9 cellular contexts compared by ENCODE assay signal in genomic region chr1:11730429-11730861, GRCh38. TPM values are rescaled to one million over a fixed set of nuclear protein-coding genes. Genes with fewer than 3 reads are reported as not detected.
A peak's percentile ranks its signal among the peaks of the same experiment; 100 is the strongest.
DNase-seq lines count a peak whose midpoint lies in the region; ATAC-seq and TF ChIP-seq lines count a peak whose summit lies in the region.
"Had no signal": no experiment of that assay in that cellular context is flagged by ENCODE, and none has a peak within 500 bp of the region (broad histone marks: within the 10 kb centered on the region; RNA-seq: fewer than 3 reads in every experiment).

No MANE protein-coding gene starts in this region.

- H3K4me1 Mint-ChIP-seq in CD4-positive, alpha-beta T cell (ENCODE audit: low read depth) = peaks cover 51% of the 10 kb centered on the region
- peaks cover 39% of the 10 kb centered on the region for H3K4me1 Mint-ChIP-seq in activated T-helper 1 cell treated with anti-CD3 and anti-CD28 coated beads, Interleukin-12 subunit alpha, Interleukin-12 subunit beta, Interleukin-2, Interleukin-4 antibody, amounts not matched to agents 30 ng/mL and 10 ng/mL and 1 ng/mL, durations not matched to agents 14 hours and 24 hours and 36 hours (ENCODE audit: low read depth)
- H3K4me1 Mint-ChIP-seq in immature natural killer cell = peaks cover 47 to 70% of the 10 kb centered on the region in 2 donors

- H3K9me3 ChIP-seq in CD4-positive, alpha-beta T cell (ENCODE audit: control insufficient read depth, low read length) = no peaks in the 10 kb centered on the region
- no peaks in the 10 kb centered on the region for H3K9me3 ChIP-seq in thoracic aorta

- POLR2A ChIA-PET in CD4-positive, alpha-beta T cell (lab: Charles Lee) = interaction anchor here (0.6 to 2.4 kb wide), 12 partner anchors 9 to 430 kb away, joined by 3 to 30 read pairs (median 5); partner anchors contain the start of genes CLCN6, FBXO2, FBXO44 and FBXO6

- H3K4me3 ChIP-seq in thoracic aorta = peak overlapping the region; percentile 80
- H3K4me3 ChIP-seq: cardiac muscle cell had no signal

- no peaks in the 10 kb centered on the region for H3K36me3 Mint-ChIP-seq in CD4-positive, alpha-beta T cell (ENCODE audit: low read depth)
- no peaks in the 10 kb centered on the region for H3K36me3 Mint-ChIP-seq in activated T-helper 1 cell treated with anti-CD3 and anti-CD28 coated beads, Interleukin-12 subunit alpha, Interleukin-12 subunit beta, Interleukin-2, Interleukin-4 antibody, amounts not matched to agents 30 ng/mL and 10 ng/mL and 1 ng/mL, durations not matched to agents 14 hours and 24 hours and 36 hours (ENCODE audit: low read depth)
- H3K36me3 Mint-ChIP-seq in immature natural killer cell = no peaks in the 10 kb centered on the region

- peak; percentile 83 for ATAC-seq in CD4-positive, alpha-beta T cell (ENCODE audit: poor library complexity)
- ATAC-seq in thoracic aorta (ENCODE audit: insufficient number of reproducible peaks, low FRiP score, low read depth) (no peak), GM21737 (IDR thresholded peaks at IDR 0.05; ENCODE audit: unreplicated experiment) (no peak)

- H3K36me3 ChIP-seq in thoracic aorta = no peaks in the 10 kb centered on the region
- H3K36me3 ChIP-seq: cardiac muscle cell had no signal

- H3K9me3 Mint-ChIP-seq in CD4-positive, alpha-beta T cell = no peaks in the 10 kb centered on the region
- H3K9me3 Mint-ChIP-seq in activated T-helper 1 cell treated with anti-CD3 and anti-CD28 coated beads, Interleukin-12 subunit alpha, Interleukin-12 subunit beta, Interleukin-2, Interleukin-4 antibody, amounts not matched to agents 30 ng/mL and 10 ng/mL and 1 ng/mL, durations not matched to agents 14 hours and 24 hours and 36 hours = no peaks in the 10 kb centered on the region
- H3K9me3 Mint-ChIP-seq in immature natural killer cell = no peaks in the 10 kb centered on the region

- in situ Hi-C loops in KBM-7 (cut with MboI; ENCODE audit: low pct_unique_long_range_greater_than_20kb, low sequenced_read_pairs) = loop anchor here (25.0 kb wide), 1 partner anchor 693 kb away; the partner anchor contains the start of gene MASP2
- in situ Hi-C loops in G401 (cut with HindIII; ENCODE audit: low sequenced_read_pairs) = no loop called here

- CTCF ChIA-PET in CD4-positive, alpha-beta T cell (lab: Charles Lee) = interaction anchor here (0.9 to 2.0 kb wide), 3 partner anchors 11 to 88 kb away, joined by 3 to 7 read pairs (median 4); no protein-coding TSS in a partner anchor

- no peak for TF ChIP-seq CTCF in CD4-positive, alpha-beta T cell (IDR thresholded peaks at IDR 0.05)
- no peak for TF ChIP-seq CTCF in thoracic aorta (IDR thresholded peaks at IDR 0.05)

- H3K4me1 ChIP-seq in thoracic aorta (ENCODE audit: control insufficient read depth in 1 of 2, low read depth in 2 of 2) = peaks cover 6 to 20% of the 10 kb centered on the region in 2 donors

- peak overlapping the region; percentile 92 for H3K4me3 Mint-ChIP-seq in CD4-positive, alpha-beta T cell
- H3K4me3 Mint-ChIP-seq in activated T-helper 1 cell treated with anti-CD3 and anti-CD28 coated beads, Interleukin-12 subunit alpha, Interleukin-12 subunit beta, Interleukin-2, Interleukin-4 antibody, amounts not matched to agents 30 ng/mL and 10 ng/mL and 1 ng/mL, durations not matched to agents 14 hours and 24 hours and 36 hours = peak overlapping the region; percentile 59
- peak overlapping the region; percentile 83 to 94 (median 87) for H3K4me3 Mint-ChIP-seq in immature natural killer cell

- H3K27ac ChIP-seq in CD4-positive, alpha-beta T cell (ENCODE audit: low read depth, low read length) = peak overlapping the region; percentile 24
- peak overlapping the region in 1 of 2 donors; percentile 20 for H3K27ac ChIP-seq in thoracic aorta

- intact Hi-C loops in CD4-positive, alpha-beta T cell (cut with DNase I, micrococcal nuclease) = loop anchor here in 1 of 2 experiments (5.0 kb wide), 2 partner anchors 48 to 628 kb away; partner anchors contain the start of gene MAD2L2
- intact Hi-C loops in activated T-helper 1 cell treated with anti-CD3 and anti-CD28 coated beads, Interleukin-12 subunit alpha, Interleukin-12 subunit beta, Interleukin-2, Interleukin-4 antibody, amounts not matched to agents 30 ng/mL and 10 ng/mL and 1 ng/mL, durations not matched to agents 14 hours and 24 hours and 36 hours (cut with micrococcal nuclease) = loop anchor here (10.0 kb wide), 1 partner anchor 666 kb away; the partner anchor contains the start of gene SRM

- DNase-seq in CD4-positive, alpha-beta T cell = peak in 5 of 10 experiments; percentile 11 to 39 (median 24)
- DNase-seq in KBM-7 (peak; percentile 84), immature natural killer cell (peak; percentile 73 to 74 (median 74)), thoracic aorta (ENCODE audit: low spot score) (no peak), HK-2 (ENCODE audit: unreplicated experiment) (no peak), G401 (ENCODE audit: low spot score) (no peak)
- peak; percentile 52 for DNase-seq in activated T-helper 1 cell treated with anti-CD3 and anti-CD28 coated beads, Interleukin-12 subunit alpha, Interleukin-12 subunit beta, Interleukin-2, Interleukin-4 antibody, amounts not matched to agents 30 ng/mL and 10 ng/mL and 1 ng/mL, durations not matched to agents 14 hours and 24 hours and 36 hours (ENCODE audit: low spot score)

- H3K27me3 Mint-ChIP-seq in CD4-positive, alpha-beta T cell = no peaks in the 10 kb centered on the region
- H3K27me3 Mint-ChIP-seq in activated T-helper 1 cell treated with anti-CD3 and anti-CD28 coated beads, Interleukin-12 subunit alpha, Interleukin-12 subunit beta, Interleukin-2, Interleukin-4 antibody, amounts not matched to agents 30 ng/mL and 10 ng/mL and 1 ng/mL, durations not matched to agents 14 hours and 24 hours and 36 hours (ENCODE audit: insufficient read depth) = no peaks in the 10 kb centered on the region
- H3K27me3 Mint-ChIP-seq in immature natural killer cell (ENCODE audit: low read depth in 3 of 3) = peaks cover 2 to 10% (median 3%) of the 10 kb centered on the region in 3 donors

- no peaks in the 10 kb centered on the region for H3K27me3 ChIP-seq in CD4-positive, alpha-beta T cell (ENCODE audit: control insufficient read depth, insufficient read depth, low read length)
- H3K27me3 ChIP-seq in thoracic aorta (replicated peaks; ENCODE audit: insufficient read depth) = no peaks in the 10 kb centered on the region
- H3K27me3 ChIP-seq: cardiac muscle cell had no signal

- H3K27ac Mint-ChIP-seq in CD4-positive, alpha-beta T cell = peak overlapping the region; percentile 81
- H3K27ac Mint-ChIP-seq in activated T-helper 1 cell treated with anti-CD3 and anti-CD28 coated beads, Interleukin-12 subunit alpha, Interleukin-12 subunit beta, Interleukin-2, Interleukin-4 antibody, amounts not matched to agents 30 ng/mL and 10 ng/mL and 1 ng/mL, durations not matched to agents 14 hours and 24 hours and 36 hours = peak overlapping the region; percentile 57
- peak overlapping the region; percentile 84 to 97 (median 94) for H3K27ac Mint-ChIP-seq in immature natural killer cell

RNA-seq across cellular contexts. Expression of gene AGTRAP, which starts 5.5 kb away (rescaled TPM):
- 10 to 100 TPM; 21.3 to 21.8 TPM for total RNA-seq in CD4-positive, alpha-beta T cell
- 13.8 and 15.9 TPM in 2 replicates for total RNA-seq in activated T-helper 1 cell treated with anti-CD3 and anti-CD28 coated beads, Interleukin-12 subunit alpha, Interleukin-12 subunit beta, Interleukin-2, Interleukin-4 antibody, amounts not matched to agents 30 ng/mL and 10 ng/mL and 1 ng/mL, durations not matched to agents 14 hours and 24 hours and 36 hours
- polyA plus RNA-seq in immature natural killer cell = 100 to 1,000 TPM; 319 to 591 (median 324) TPM
- 10 to 100 TPM; 44.1 to 44.2 TPM for total RNA-seq in thoracic aorta
- 97.2 and 147 TPM in 2 replicates for total RNA-seq in G401 (2014; rRNA removed; shearing (Covaris generic))

RNA-seq across cellular contexts. Expression of gene C1orf167, which starts 31.5 kb away (rescaled TPM):
- not detected for total RNA-seq in CD4-positive, alpha-beta T cell
- not detected in 2 replicates for total RNA-seq in activated T-helper 1 cell treated with anti-CD3 and anti-CD28 coated beads, Interleukin-12 subunit alpha, Interleukin-12 subunit beta, Interleukin-2, Interleukin-4 antibody, amounts not matched to agents 30 ng/mL and 10 ng/mL and 1 ng/mL, durations not matched to agents 14 hours and 24 hours and 36 hours
- polyA plus RNA-seq in immature natural killer cell = 1 to 10 TPM in 1 of 3 donors, not detected in 2; 3.0 TPM
- total RNA-seq in thoracic aorta = 1 to 10 TPM in 1 of 2 donors, not detected in 1; 4.2 TPM
- not detected in 2 replicates for total RNA-seq in G401 (2014; rRNA removed; shearing (Covaris generic))

RNA-seq across cellular contexts. Expression of gene DRAXIN, which starts 38.9 kb away (rescaled TPM):
- total RNA-seq in CD4-positive, alpha-beta T cell = under 1 TPM; 0.05 to 0.08 TPM
- 0.07 TPM in 1 of 2 replicates, not detected in the other for total RNA-seq in activated T-helper 1 cell treated with anti-CD3 and anti-CD28 coated beads, Interleukin-12 subunit alpha, Interleukin-12 subunit beta, Interleukin-2, Interleukin-4 antibody, amounts not matched to agents 30 ng/mL and 10 ng/mL and 1 ng/mL, durations not matched to agents 14 hours and 24 hours and 36 hours
- under 1 TPM; 0.29 to 0.94 (median 0.58) TPM for polyA plus RNA-seq in immature natural killer cell
- under 1 TPM in 1 of 2 donors, not detected in 1; 0.35 TPM for total RNA-seq in thoracic aorta
- total RNA-seq in G401 (2014; rRNA removed; shearing (Covaris generic)) = 0.14 and 1.4 TPM in 2 replicates
- polyA plus RNA-seq: cardiac muscle cell had no signal

RNA-seq across cellular contexts. Expression of gene MAD2L2, which starts 49.5 kb away (rescaled TPM):
- total RNA-seq in CD4-positive, alpha-beta T cell = 10 to 100 TPM; 24.6 to 28.3 TPM
- 76.9 and 81.8 TPM in 2 replicates for total RNA-seq in activated T-helper 1 cell treated with anti-CD3 and anti-CD28 coated beads, Interleukin-12 subunit alpha, Interleukin-12 subunit beta, Interleukin-2, Interleukin-4 antibody, amounts not matched to agents 30 ng/mL and 10 ng/mL and 1 ng/mL, durations not matched to agents 14 hours and 24 hours and 36 hours
- polyA plus RNA-seq in immature natural killer cell = 100 to 1,000 TPM; 103 to 182 (median 163) TPM
- 10 to 100 TPM; 26.9 to 27.3 TPM for total RNA-seq in thoracic aorta
- total RNA-seq in G401 (2014; rRNA removed; shearing (Covaris generic)) = 144 and 155 TPM in 2 replicates

Comparison
In these comparisons a context has a peak if more than half of its experiments do, and no peak if none do; other contexts are left out.
1. DNase-seq: peak in KBM-7 (single experiment), activated T-helper 1 cell treated with anti-CD3 and anti-CD28 coated beads, Interleukin-12 subunit alpha, Interleukin-12 subunit beta, Interleukin-2, Interleukin-4 antibody, amounts not matched to agents 30 ng/mL and 10 ng/mL and 1 ng/mL, durations not matched to agents 14 hours and 24 hours and 36 hours (single experiment) and immature natural killer cell (3 of 3); none in thoracic aorta (single experiment), HK-2 (single experiment) and G401 (single experiment).
2. Peak in every context shown above with its lines, with median percentiles within 50 percentile points of each other: H3K27ac Mint-ChIP-seq and H3K4me3 Mint-ChIP-seq.